ENCODE assay signal across 1 cellular context in genomic region chr20:33007376-33008335, GRCh38.
TF ChIP-seq lines count a peak whose summit lies in the region.

A gene with protein sequence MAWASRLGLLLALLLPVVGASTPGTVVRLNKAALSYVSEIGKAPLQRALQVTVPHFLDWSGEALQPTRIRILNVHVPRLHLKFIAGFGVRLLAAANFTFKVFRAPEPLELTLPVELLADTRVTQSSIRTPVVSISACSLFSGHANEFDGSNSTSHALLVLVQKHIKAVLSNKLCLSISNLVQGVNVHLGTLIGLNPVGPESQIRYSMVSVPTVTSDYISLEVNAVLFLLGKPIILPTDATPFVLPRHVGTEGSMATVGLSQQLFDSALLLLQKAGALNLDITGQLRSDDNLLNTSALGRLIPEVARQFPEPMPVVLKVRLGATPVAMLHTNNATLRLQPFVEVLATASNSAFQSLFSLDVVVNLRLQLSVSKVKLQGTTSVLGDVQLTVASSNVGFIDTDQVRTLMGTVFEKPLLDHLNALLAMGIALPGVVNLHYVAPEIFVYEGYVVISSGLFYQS (plus strand): TSS chr20:33007704. CDS start chr20:33008575, 871 bp downstream.

TF ChIP-seq in HepG2, 621 proteins besides CTCF, POLR2A, EP300 and RAD21 (continued from another document and continues in another):
- TF ChIP-seq, protein P1, sequence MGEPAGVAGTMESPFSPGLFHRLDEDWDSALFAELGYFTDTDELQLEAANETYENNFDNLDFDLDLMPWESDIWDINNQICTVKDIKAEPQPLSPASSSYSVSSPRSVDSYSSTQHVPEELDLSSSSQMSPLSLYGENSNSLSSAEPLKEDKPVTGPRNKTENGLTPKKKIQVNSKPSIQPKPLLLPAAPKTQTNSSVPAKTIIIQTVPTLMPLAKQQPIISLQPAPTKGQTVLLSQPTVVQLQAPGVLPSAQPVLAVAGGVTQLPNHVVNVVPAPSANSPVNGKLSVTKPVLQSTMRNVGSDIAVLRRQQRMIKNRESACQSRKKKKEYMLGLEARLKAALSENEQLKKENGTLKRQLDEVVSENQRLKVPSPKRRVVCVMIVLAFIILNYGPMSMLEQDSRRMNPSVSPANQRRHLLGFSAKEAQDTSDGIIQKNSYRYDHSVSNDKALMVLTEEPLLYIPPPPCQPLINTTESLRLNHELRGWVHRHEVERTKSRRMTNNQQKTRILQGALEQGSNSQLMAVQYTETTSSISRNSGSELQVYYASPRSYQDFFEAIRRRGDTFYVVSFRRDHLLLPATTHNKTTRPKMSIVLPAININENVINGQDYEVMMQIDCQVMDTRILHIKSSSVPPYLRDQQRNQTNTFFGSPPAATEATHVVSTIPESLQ (CRISPR knock-in tag; conservative IDR thresholded peaks at IDR 0.05) = no peak
- no peak; the same call in 1 of the 2 replicates for TF ChIP-seq KLF9 (CRISPR knock-in tag; IDR thresholded peaks at IDR 0.05; ENCODE audit: low read depth)
- no peak for TF ChIP-seq ZNF781 (CRISPR knock-in tag; IDR thresholded peaks at IDR 0.05; ENCODE audit: borderline replicate concordance, not compliant biosample characterization)
- 0 out of 2 replicates have a peak, but pooled peaks have one; percentile 65 for TF ChIP-seq ATAD3A (CRISPR knock-in tag; IDR thresholded peaks at IDR 0.05)
- TF ChIP-seq POGZ (CRISPR knock-in tag; IDR thresholded peaks at IDR 0.05) = peak; percentile 84
- TF ChIP-seq ZMYM3 (CRISPR knock-in tag; IDR thresholded peaks at IDR 0.05) = no peak
- peak; percentile 96 for TF ChIP-seq ZNF614 (CRISPR knock-in tag; IDR thresholded peaks at IDR 0.05; ENCODE audit: borderline replicate concordance)
- no peak for TF ChIP-seq ONECUT2 (CRISPR knock-in tag; IDR thresholded peaks at IDR 0.05)
- TF ChIP-seq BCL3 (CRISPR knock-in tag; IDR thresholded peaks at IDR 0.05) = peak; percentile 83
- no peak for TF ChIP-seq TBP (CRISPR knock-in tag; IDR thresholded peaks at IDR 0.05)
- peak; percentile 88 for TF ChIP-seq SAP130 (CRISPR knock-in tag; IDR thresholded peaks at IDR 0.05; ENCODE audit: low read depth)
- TF ChIP-seq MLX (CRISPR knock-in tag; IDR thresholded peaks at IDR 0.05) = peak; percentile 86; the same call in 1 of the 2 replicates
- 0 out of 2 replicates have a peak, but pooled peaks have one; percentile 66 for TF ChIP-seq TOE1 (CRISPR knock-in tag; IDR thresholded peaks at IDR 0.05)
- TF ChIP-seq ZNF207 (IDR thresholded peaks at IDR 0.05; ENCODE audit: borderline replicate concordance) = no peak
- TF ChIP-seq ZNF766 (CRISPR knock-in tag; IDR thresholded peaks at IDR 0.05; ENCODE audit: borderline replicate concordance) = peak; percentile 66; the same call in 1 of the 2 replicates
- no peak for TF ChIP-seq ZNF879 (CRISPR knock-in tag; IDR thresholded peaks at IDR 0.05)
- TF ChIP-seq SRY (CRISPR knock-in tag; IDR thresholded peaks at IDR 0.05) = 0 out of 2 replicates have a peak, but pooled peaks have one; percentile 70
- TF ChIP-seq, protein P2, sequence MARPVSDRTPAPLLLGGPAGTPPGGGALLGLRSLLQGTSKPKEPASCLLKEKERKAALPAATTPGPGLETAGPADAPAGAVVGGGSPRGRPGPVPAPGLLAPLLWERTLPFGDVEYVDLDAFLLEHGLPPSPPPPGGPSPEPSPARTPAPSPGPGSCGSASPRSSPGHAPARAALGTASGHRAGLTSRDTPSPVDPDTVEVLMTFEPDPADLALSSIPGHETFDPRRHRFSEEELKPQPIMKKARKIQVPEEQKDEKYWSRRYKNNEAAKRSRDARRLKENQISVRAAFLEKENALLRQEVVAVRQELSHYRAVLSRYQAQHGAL (CRISPR knock-in tag; IDR thresholded peaks at IDR 0.05; ENCODE audit: not compliant biosample characterization) = peak; percentile 74
- TF ChIP-seq, protein P3, sequence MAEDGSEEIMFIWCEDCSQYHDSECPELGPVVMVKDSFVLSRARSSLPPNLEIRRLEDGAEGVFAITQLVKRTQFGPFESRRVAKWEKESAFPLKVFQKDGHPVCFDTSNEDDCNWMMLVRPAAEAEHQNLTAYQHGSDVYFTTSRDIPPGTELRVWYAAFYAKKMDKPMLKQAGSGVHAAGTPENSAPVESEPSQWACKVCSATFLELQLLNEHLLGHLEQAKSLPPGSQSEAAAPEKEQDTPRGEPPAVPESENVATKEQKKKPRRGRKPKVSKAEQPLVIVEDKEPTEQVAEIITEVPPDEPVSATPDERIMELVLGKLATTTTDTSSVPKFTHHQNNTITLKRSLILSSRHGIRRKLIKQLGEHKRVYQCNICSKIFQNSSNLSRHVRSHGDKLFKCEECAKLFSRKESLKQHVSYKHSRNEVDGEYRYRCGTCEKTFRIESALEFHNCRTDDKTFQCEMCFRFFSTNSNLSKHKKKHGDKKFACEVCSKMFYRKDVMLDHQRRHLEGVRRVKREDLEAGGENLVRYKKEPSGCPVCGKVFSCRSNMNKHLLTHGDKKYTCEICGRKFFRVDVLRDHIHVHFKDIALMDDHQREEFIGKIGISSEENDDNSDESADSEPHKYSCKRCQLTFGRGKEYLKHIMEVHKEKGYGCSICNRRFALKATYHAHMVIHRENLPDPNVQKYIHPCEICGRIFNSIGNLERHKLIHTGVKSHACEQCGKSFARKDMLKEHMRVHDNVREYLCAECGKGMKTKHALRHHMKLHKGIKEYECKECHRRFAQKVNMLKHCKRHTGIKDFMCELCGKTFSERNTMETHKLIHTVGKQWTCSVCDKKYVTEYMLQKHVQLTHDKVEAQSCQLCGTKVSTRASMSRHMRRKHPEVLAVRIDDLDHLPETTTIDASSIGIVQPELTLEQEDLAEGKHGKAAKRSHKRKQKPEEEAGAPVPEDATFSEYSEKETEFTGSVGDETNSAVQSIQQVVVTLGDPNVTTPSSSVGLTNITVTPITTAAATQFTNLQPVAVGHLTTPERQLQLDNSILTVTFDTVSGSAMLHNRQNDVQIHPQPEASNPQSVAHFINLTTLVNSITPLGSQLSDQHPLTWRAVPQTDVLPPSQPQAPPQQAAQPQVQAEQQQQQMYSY (CRISPR knock-in tag; IDR thresholded peaks at IDR 0.05) = no peak; the same call in 1 of the 2 replicates
- no peak; the same call in 1 of the 2 replicates for TF ChIP-seq RERE (CRISPR knock-in tag; IDR thresholded peaks at IDR 0.05; ENCODE audit: low read depth)
- TF ChIP-seq GFI1 (CRISPR knock-in tag; IDR thresholded peaks at IDR 0.05; ENCODE audit: borderline replicate concordance) = peak; percentile 54; the same call in 1 of the 2 replicates
- TF ChIP-seq AKNA (CRISPR knock-in tag; IDR thresholded peaks at IDR 0.05; ENCODE audit: borderline replicate concordance) = no peak
- peak; percentile 90 for TF ChIP-seq JARID2 (CRISPR knock-in tag; IDR thresholded peaks at IDR 0.05; ENCODE audit: insufficient replicate concordance)
- TF ChIP-seq TEAD3 (CRISPR knock-in tag; optimal IDR thresholded peaks at IDR 0.05; ENCODE audit: borderline replicate concordance) = peak; percentile 59
- TF ChIP-seq, protein P4, sequence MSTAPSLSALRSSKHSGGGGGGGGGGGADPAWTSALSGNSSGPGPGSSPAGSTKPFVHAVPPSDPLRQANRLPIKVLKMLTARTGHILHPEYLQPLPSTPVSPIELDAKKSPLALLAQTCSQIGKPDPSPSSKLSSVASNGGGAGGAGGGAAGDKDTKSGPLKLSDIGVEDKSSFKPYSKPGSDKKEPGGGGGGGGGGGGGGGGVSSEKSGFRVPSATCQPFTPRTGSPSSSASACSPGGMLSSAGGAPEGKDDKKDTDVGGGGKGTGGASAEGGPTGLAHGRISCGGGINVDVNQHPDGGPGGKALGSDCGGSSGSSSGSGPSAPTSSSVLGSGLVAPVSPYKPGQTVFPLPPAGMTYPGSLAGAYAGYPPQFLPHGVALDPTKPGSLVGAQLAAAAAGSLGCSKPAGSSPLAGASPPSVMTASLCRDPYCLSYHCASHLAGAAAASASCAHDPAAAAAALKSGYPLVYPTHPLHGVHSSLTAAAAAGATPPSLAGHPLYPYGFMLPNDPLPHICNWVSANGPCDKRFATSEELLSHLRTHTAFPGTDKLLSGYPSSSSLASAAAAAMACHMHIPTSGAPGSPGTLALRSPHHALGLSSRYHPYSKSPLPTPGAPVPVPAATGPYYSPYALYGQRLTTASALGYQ (CRISPR knock-in tag; IDR thresholded peaks at IDR 0.05) = peak; percentile 69
- no peak; the same call in 1 of the 2 replicates for TF ChIP-seq ZNF546 (CRISPR knock-in tag; conservative IDR thresholded peaks at IDR 0.05)
- peak; percentile 89; the same call in 1 of the 2 replicates for TF ChIP-seq NR2F2 (IDR thresholded peaks at IDR 0.05; ENCODE audit: borderline replicate concordance, low read depth)
- peak; percentile 99 for TF ChIP-seq ZSCAN31 (CRISPR knock-in tag; IDR thresholded peaks at IDR 0.05; ENCODE audit: low read depth)
- TF ChIP-seq SKI (IDR thresholded peaks at IDR 0.05; ENCODE audit: partially characterized antibody) = peak; percentile 64
- TF ChIP-seq ZNF367 (CRISPR knock-in tag; IDR thresholded peaks at IDR 0.05; ENCODE audit: borderline replicate concordance) = no peak
- TF ChIP-seq NFYC (CRISPR knock-in tag; IDR thresholded peaks at IDR 0.05) = peak; percentile 57; the same call in 1 of the 2 replicates
- no peak for TF ChIP-seq ZNF33A (CRISPR knock-in tag; IDR thresholded peaks at IDR 0.05; ENCODE audit: borderline replicate concordance)
